Comparison of ENCODE assay signal across 1 cellular context in genomic region chr4:127843704-127844604, GRCh38.
TF ChIP-seq lines count a peak whose summit lies in the region.

No MANE protein-coding gene starts in this region.

TF ChIP-seq in K562, 482 proteins besides CTCF, POLR2A, EP300 and RAD21:
- TF ChIP-seq KLF10 (CRISPR knock-in tag; IDR thresholded peaks at IDR 0.05) (no peak), DMBX1 (CRISPR knock-in tag; IDR thresholded peaks at IDR 0.05; ENCODE audit: borderline replicate concordance) (no peak), STAT5A (IDR thresholded peaks at IDR 0.05; ENCODE audit: borderline replicate concordance, low read length) (0 out of 2 replicates have a peak, but pooled peaks have one; percentile 17), BRD4 (IDR thresholded peaks at IDR 0.05) (no peak), ZBTB1 (CRISPR knock-in tag; IDR thresholded peaks at IDR 0.05; ENCODE audit: borderline replicate concordance, low read depth) (no peak), ZNF511 (CRISPR knock-in tag; IDR thresholded peaks at IDR 0.05) (no peak)
TF ChIP-seq in K562: peak in this region for 1.
